1 cellular context compared by ENCODE assay signal in genomic region chr19:37906868-37907734, GRCh38.
A peak's percentile ranks its signal among the peaks of the same experiment; 100 is the strongest.
TF ChIP-seq lines count a peak whose summit lies in the region.

Gene SIPA1L3, plus strand, starts transcription at chr19:37907208. Its CDS starts 174,358 bp downstream, at chr19:38081566.

TF ChIP-seq in HEK293, 187 proteins besides CTCF, POLR2A, EP300 and RAD21 (continued from another document and continues in another):
- TF ChIP-seq ZBTB11 (tag by site-specific recombination; conservative IDR thresholded peaks at IDR 0.05; ENCODE audit: low read depth): peak; percentile 93
- TF ChIP-seq ZSCAN16 (tag by site-specific recombination; IDR thresholded peaks at IDR 0.05): peak; percentile 96
- TF ChIP-seq HIC1 (tag by site-specific recombination; IDR thresholded peaks at IDR 0.05): peak; percentile 72
- TF ChIP-seq ZNF169 (tag by site-specific recombination; IDR thresholded peaks at IDR 0.05): peak; percentile 65; the same call in 1 of the 2 replicates
- 0 out of 2 replicates have a peak, but pooled peaks have one; percentile 85 for TF ChIP-seq KLF7 (tag by site-specific recombination; IDR thresholded peaks at IDR 0.05; ENCODE audit: borderline replicate concordance)
- no peak for TF ChIP-seq ATF2 (tag by site-specific recombination; IDR thresholded peaks at IDR 0.05; ENCODE audit: low read depth)
- no peak; the same call in 1 of the 2 replicates for TF ChIP-seq ZNF404 (tag by site-specific recombination; IDR thresholded peaks at IDR 0.05)
- TF ChIP-seq ZFHX2 (tag by site-specific recombination; conservative IDR thresholded peaks at IDR 0.05): peak; percentile 41; the same call in 1 of the 2 replicates
- no peak for TF ChIP-seq MYNN (tag by site-specific recombination; IDR thresholded peaks at IDR 0.05; ENCODE audit: borderline replicate concordance)
- no peak for TF ChIP-seq GLI2 (tag by site-specific recombination; IDR thresholded peaks at IDR 0.05; ENCODE audit: borderline replicate concordance, low read depth)
- peak; percentile 89 for TF ChIP-seq YY2 (tag by site-specific recombination; IDR thresholded peaks at IDR 0.05)
- no peak for TF ChIP-seq ZNF423 (tag by site-specific recombination; IDR thresholded peaks at IDR 0.05)
- TF ChIP-seq ZNF843 (tag by site-specific recombination; IDR thresholded peaks at IDR 0.05): peak; percentile 82
- TF ChIP-seq PATZ1 (tag by site-specific recombination; IDR thresholded peaks at IDR 0.05): peak; percentile 1; the same call in 1 of the 2 replicates
- no peak for TF ChIP-seq HOXA7 (CRISPR knock-in tag; IDR thresholded peaks at IDR 0.05; ENCODE audit: borderline replicate concordance)
- TF ChIP-seq ZNF501 (tag by site-specific recombination; IDR thresholded peaks at IDR 0.05): peak; percentile 48; the same call in 1 of the 2 replicates
- no peak; the same call in 1 of the 2 replicates for TF ChIP-seq ZNF513 (tag by site-specific recombination; IDR thresholded peaks at IDR 0.05)
- no peak for TF ChIP-seq ZNF16 (tag by site-specific recombination; IDR thresholded peaks at IDR 0.05; ENCODE audit: low read depth)
- TF ChIP-seq BCL11A (tag by site-specific recombination; IDR thresholded peaks at IDR 0.05; ENCODE audit: low read depth): no peak
- TF ChIP-seq ZNF416 (tag by site-specific recombination; IDR thresholded peaks at IDR 0.05): no peak
- TF ChIP-seq ZNF596 (tag by site-specific recombination; IDR thresholded peaks at IDR 0.05): peak; percentile 81
- 0 out of 2 replicates have a peak, but pooled peaks have one; percentile 6 for TF ChIP-seq EGR2 (tag by site-specific recombination; IDR thresholded peaks at IDR 0.05; ENCODE audit: low read depth)
- TF ChIP-seq SP3 (tag by site-specific recombination; IDR thresholded peaks at IDR 0.05): peak; percentile 97
- TF ChIP-seq GFI1B (tag by site-specific recombination; IDR thresholded peaks at IDR 0.05): no peak
- peak; percentile 81 for TF ChIP-seq ZSCAN30 (tag by site-specific recombination; IDR thresholded peaks at IDR 0.05)
- TF ChIP-seq ZNF639 (tag by site-specific recombination; IDR thresholded peaks at IDR 0.05): peak; percentile 59
- no peak for TF ChIP-seq ZNF132 (tag by site-specific recombination; IDR thresholded peaks at IDR 0.05; ENCODE audit: borderline replicate concordance)
- TF ChIP-seq ZNF555 (tag by site-specific recombination; conservative IDR thresholded peaks at IDR 0.05): no peak
- TF ChIP-seq ZNF175 (tag by site-specific recombination; IDR thresholded peaks at IDR 0.05): no peak
- no peak for TF ChIP-seq ZNF311 (tag by site-specific recombination; IDR thresholded peaks at IDR 0.05; ENCODE audit: borderline replicate concordance)
- no peak for TF ChIP-seq ZNF704 (tag by site-specific recombination; IDR thresholded peaks at IDR 0.05)
- TF ChIP-seq ZIC2 (tag by site-specific recombination; IDR thresholded peaks at IDR 0.05): peak; percentile 59; the same call in 1 of the 2 replicates
- TF ChIP-seq ZNF791 (tag by site-specific recombination; IDR thresholded peaks at IDR 0.05): no peak
- no peak for TF ChIP-seq ZBTB1 (tag by site-specific recombination; IDR thresholded peaks at IDR 0.05)
- TF ChIP-seq ZNF341 (tag by site-specific recombination; IDR thresholded peaks at IDR 0.05; ENCODE audit: low read depth): peak; percentile 98
- TF ChIP-seq OVOL3 (tag by site-specific recombination; IDR thresholded peaks at IDR 0.05): no peak
- TF ChIP-seq ZNF121 (tag by site-specific recombination; IDR thresholded peaks at IDR 0.05): peak; percentile 11; the same call in 1 of the 2 replicates
- TF ChIP-seq MEIS1 (CRISPR knock-in tag; IDR thresholded peaks at IDR 0.05; ENCODE audit: borderline replicate concordance): no peak
- TF ChIP-seq ZNF133 (tag by site-specific recombination; IDR thresholded peaks at IDR 0.05): no peak
- peak; percentile 99 for TF ChIP-seq KLF10 (tag by site-specific recombination; IDR thresholded peaks at IDR 0.05)
- no peak for TF ChIP-seq ZNF10 (tag by site-specific recombination; IDR thresholded peaks at IDR 0.05)
- TF ChIP-seq ZNF391 (tag by site-specific recombination; IDR thresholded peaks at IDR 0.05; ENCODE audit: borderline replicate concordance, low read depth): peak; percentile 76
- TF ChIP-seq ZNF398 (tag by site-specific recombination; IDR thresholded peaks at IDR 0.05): peak; percentile 94
- TF ChIP-seq PRDM1 (tag by site-specific recombination; IDR thresholded peaks at IDR 0.05): peak; percentile 87
- peak; percentile 57 for TF ChIP-seq ZXDB (tag by site-specific recombination; IDR thresholded peaks at IDR 0.05)
- no peak for TF ChIP-seq ZNF148 (tag by site-specific recombination; IDR thresholded peaks at IDR 0.05; ENCODE audit: borderline replicate concordance)
